Comparison of ENCODE assay signal across 2 cellular contexts in the genomic region with DNA sequence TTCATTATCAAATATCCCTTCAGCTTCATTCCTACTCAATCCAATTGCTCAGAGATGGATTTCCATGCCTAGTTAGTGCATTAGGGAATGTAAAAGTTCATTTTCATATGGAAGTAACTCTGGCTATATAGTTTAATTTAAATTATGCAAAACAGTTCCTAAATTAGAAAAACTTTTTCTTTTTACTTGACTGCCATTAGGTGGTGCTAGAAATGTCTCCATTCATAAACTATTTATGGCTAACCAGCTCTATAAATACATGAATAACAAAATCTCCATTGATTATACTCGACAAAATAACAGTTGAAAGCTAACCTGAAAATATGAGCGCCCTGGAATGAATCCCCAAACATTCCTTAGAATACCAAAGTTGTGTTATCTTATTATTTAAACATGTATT.
TF ChIP-seq lines count a peak whose summit lies in the region.

No MANE protein-coding gene starts in this region.

TF ChIP-seq in IMR-90, 13 proteins besides CTCF, POLR2A, EP300 and RAD21:
- TF ChIP-seq CEBPB (IDR thresholded peaks at IDR 0.05; ENCODE audit: low read depth, low read length) (no peak), MAZ (IDR thresholded peaks at IDR 0.05; ENCODE audit: borderline replicate concordance, low read depth, low read length) (no peak), MXI1 (IDR thresholded peaks at IDR 0.05; ENCODE audit: borderline replicate concordance, low read depth, low read length) (no peak), SMC3 (IDR thresholded peaks at IDR 0.05; ENCODE audit: low read depth, low read length) (peak; percentile 31; the same call in 1 of the 2 replicates), NFE2L2 (IDR thresholded peaks at IDR 0.05; ENCODE audit: low read depth, low read length) (no peak), ELK1 (IDR thresholded peaks at IDR 0.05; ENCODE audit: borderline replicate concordance, low read depth, low read length) (no peak)

TF ChIP-seq in SK-N-SH, 30 proteins besides CTCF, POLR2A, EP300 and RAD21:
- no peak for TF ChIP-seq TCF12 (IDR thresholded peaks at IDR 0.05)
- no peak for TF ChIP-seq MAX (IDR thresholded peaks at IDR 0.05; ENCODE audit: low read depth)
- no peak for TF ChIP-seq ELF1 (IDR thresholded peaks at IDR 0.05)
- TF ChIP-seq MXI1 (IDR thresholded peaks at IDR 0.05; ENCODE audit: low read depth, low read length) = no peak
- no peak for TF ChIP-seq RFX5 (IDR thresholded peaks at IDR 0.05; ENCODE audit: low read length)
- no peak for TF ChIP-seq FOXJ3 (CRISPR knock-in tag; IDR thresholded peaks at IDR 0.05)
- TF ChIP-seq POLR2AphosphoS5 (IDR thresholded peaks at IDR 0.05; ENCODE audit: low read depth, low read length) = no peak
- TF ChIP-seq USF2 (IDR thresholded peaks at IDR 0.05; ENCODE audit: borderline replicate concordance, low read depth, low read length) = no peak
- TF ChIP-seq, protein P1, sequence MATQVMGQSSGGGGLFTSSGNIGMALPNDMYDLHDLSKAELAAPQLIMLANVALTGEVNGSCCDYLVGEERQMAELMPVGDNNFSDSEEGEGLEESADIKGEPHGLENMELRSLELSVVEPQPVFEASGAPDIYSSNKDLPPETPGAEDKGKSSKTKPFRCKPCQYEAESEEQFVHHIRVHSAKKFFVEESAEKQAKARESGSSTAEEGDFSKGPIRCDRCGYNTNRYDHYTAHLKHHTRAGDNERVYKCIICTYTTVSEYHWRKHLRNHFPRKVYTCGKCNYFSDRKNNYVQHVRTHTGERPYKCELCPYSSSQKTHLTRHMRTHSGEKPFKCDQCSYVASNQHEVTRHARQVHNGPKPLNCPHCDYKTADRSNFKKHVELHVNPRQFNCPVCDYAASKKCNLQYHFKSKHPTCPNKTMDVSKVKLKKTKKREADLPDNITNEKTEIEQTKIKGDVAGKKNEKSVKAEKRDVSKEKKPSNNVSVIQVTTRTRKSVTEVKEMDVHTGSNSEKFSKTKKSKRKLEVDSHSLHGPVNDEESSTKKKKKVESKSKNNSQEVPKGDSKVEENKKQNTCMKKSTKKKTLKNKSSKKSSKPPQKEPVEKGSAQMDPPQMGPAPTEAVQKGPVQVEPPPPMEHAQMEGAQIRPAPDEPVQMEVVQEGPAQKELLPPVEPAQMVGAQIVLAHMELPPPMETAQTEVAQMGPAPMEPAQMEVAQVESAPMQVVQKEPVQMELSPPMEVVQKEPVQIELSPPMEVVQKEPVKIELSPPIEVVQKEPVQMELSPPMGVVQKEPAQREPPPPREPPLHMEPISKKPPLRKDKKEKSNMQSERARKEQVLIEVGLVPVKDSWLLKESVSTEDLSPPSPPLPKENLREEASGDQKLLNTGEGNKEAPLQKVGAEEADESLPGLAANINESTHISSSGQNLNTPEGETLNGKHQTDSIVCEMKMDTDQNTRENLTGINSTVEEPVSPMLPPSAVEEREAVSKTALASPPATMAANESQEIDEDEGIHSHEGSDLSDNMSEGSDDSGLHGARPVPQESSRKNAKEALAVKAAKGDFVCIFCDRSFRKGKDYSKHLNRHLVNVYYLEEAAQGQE (IDR thresholded peaks at IDR 0.05; ENCODE audit: low read depth, low read length) = no peak
- no peak for TF ChIP-seq RXRA (IDR thresholded peaks at IDR 0.05; ENCODE audit: borderline replicate concordance, low read depth)
- TF ChIP-seq EZH2phosphoT487 (IDR thresholded peaks at IDR 0.05; ENCODE audit: borderline replicate concordance, low read depth) = no peak
- TF ChIP-seq GABPA (IDR thresholded peaks at IDR 0.05; ENCODE audit: low read depth) = no peak
